Comparison of ENCODE assay signal across 9 cellular contexts in the genomic region with DNA sequence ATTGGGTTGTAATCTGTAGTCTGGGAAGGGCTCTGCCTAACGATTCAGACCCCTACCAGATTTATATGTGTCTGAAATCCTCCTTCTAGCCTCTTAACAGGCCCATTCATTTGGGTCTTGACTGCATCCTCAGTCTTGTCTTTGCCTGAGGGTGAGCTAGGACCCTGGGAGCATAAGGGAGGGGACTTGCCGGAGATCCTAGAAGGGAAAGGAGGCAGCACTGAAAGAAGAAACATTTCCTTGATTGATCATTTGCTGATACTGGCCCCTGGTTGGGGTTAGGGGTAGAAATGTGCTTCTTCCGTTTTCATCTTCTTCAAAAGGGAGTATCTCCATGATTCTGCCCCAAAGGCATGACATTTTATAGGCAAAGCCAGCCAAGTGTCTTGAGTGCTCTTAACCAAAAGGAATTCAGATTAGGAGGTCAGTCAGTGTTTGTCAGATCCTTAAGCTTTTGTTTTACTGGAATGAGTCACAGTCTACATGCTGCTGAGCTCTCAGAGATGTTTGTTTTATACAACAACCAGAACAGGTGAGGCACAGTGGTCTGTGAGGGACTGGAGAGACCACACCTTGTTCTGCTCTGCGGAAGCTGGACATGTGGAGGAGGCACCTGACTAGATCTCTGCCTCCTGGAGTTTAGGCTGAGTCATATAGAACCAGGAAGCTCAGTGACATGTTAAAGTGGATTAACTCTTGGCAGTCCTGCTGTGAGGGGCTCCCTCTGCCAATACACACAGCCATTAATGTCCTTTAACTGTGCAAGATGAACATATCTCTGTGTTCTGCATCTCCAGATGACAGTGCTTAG. TPM values are rescaled to one million over a fixed set of nuclear protein-coding genes. Genes with fewer than 3 reads are reported as not detected.
DNase-seq lines count a peak whose midpoint lies in the region; ATAC-seq and TF ChIP-seq lines count a peak whose summit lies in the region.
"Had no signal": no experiment of that assay in that cellular context is flagged by ENCODE, and none has a peak within 500 bp of the region (broad histone marks: within the 10 kb centered on the region; RNA-seq: fewer than 3 reads in every experiment).

No MANE protein-coding gene starts in this region.

- H3K9me3 Mint-ChIP-seq in H9 = no peaks in the 10 kb centered on the region

- H3K4me2 ChIP-seq in H9 (ENCODE audit: insufficient read depth, insufficient read length, low read length) = peak overlapping the region; percentile 32

- no peak overlapping the region for H2BK120ac ChIP-seq in H9 (ENCODE audit: low read depth, low read length, poor library complexity, severe bottlenecking)

- peaks cover 4% of the 10 kb centered on the region; the same call in 1 of the 2 replicates for H3K27me3 Mint-ChIP-seq in H9 (ENCODE audit: low read depth)

- H4K8ac ChIP-seq in H9 (replicated peaks; ENCODE audit: insufficient read length, low read depth, low read length) = no peak overlapping the region

- TF ChIP-seq CTCF in H9 (conservative IDR thresholded peaks at IDR 0.05) (no peak), dorsolateral prefrontal cortex (IDR thresholded peaks at IDR 0.05 in 54 of 56, conservative IDR thresholded peaks at IDR 0.05 in 2 of 56; ENCODE audit: low read depth in 1 of 56, partially characterized antibody in 56 of 56) (no peak), omental fat pad (IDR thresholded peaks at IDR 0.05) (no peak)

- H3K56ac ChIP-seq in H9 (ENCODE audit: insufficient read length, low read depth, low read length) = no peak overlapping the region

- H3K4ac ChIP-seq in H9 (ENCODE audit: low read depth, low read length) = no peak overlapping the region

- H3K18ac ChIP-seq in H9 (ENCODE audit: insufficient read length, low read depth, low read length) = peak overlapping the region; percentile 18

- no peak overlapping the region for H2BK15ac ChIP-seq in H9 (ENCODE audit: low read depth, low read length)

- H3K79me2 ChIP-seq in H9 (ENCODE audit: insufficient read depth, low read length) = no peaks in the 10 kb centered on the region

- peak overlapping the region; percentile 79 to 98 (median 85); a peak in 6 of 7 replicates for H3K27ac Mint-ChIP-seq in H9

- H3K23ac ChIP-seq in H9 (ENCODE audit: insufficient read length, low read depth, low read length) = no peak overlapping the region

- no peak overlapping the region for H2BK5ac ChIP-seq in H9 (ENCODE audit: insufficient read length, low read length)

- no peaks in the 10 kb centered on the region for H3K27me3 ChIP-seq in H9 (ENCODE audit: insufficient read depth, low read length)
- H3K27me3 ChIP-seq in dorsolateral prefrontal cortex = no peaks in the 10 kb centered on the region

- no peak overlapping the region for H2AFZ ChIP-seq in H9 (ENCODE audit: low read length)

- H4K5ac ChIP-seq in H9 (ENCODE audit: insufficient read length, low read depth, low read length) = no peak overlapping the region

- H3K23me2 ChIP-seq in H9 (ENCODE audit: insufficient read length, low read depth, low read length, poor library complexity, severe bottlenecking) = peaks cover 9% of the 10 kb centered on the region

- no CpG with 5 or more reads among the region's 4 CpGs for WGBS in H9 (ENCODE audit: extremely low coverage, insufficient read length, low lambda C conversion rate)

- no peak overlapping the region for H4K91ac ChIP-seq in H9 (ENCODE audit: insufficient read length, low read depth, low read length)

- intact Hi-C loops in dorsolateral prefrontal cortex (cut with DNase I) = no loop called here

- H3K4me3 ChIP-seq in dorsolateral prefrontal cortex = no peak overlapping the region

- ATAC-seq in omental fat pad (ENCODE audit: low FRiP score) (peak; percentile 43), HG02981 (IDR thresholded peaks at IDR 0.05; ENCODE audit: unreplicated experiment) (no peak)

- H3K79me1 ChIP-seq in H9 (ENCODE audit: insufficient read depth, low read depth, low read length, poor library complexity, severe bottlenecking) = no peaks in the 10 kb centered on the region

- H3K4me1 Mint-ChIP-seq in H9 = peaks cover 63 to 69% of the 10 kb centered on the region in 2 experiments

- H2BK20ac ChIP-seq in H9 (ENCODE audit: low read depth, low read length, poor library complexity, severe bottlenecking) = no peak overlapping the region

- no peak overlapping the region for H3T11ph ChIP-seq in H9 (ENCODE audit: low read length)

- H2AK5ac ChIP-seq in H9 (ENCODE audit: insufficient read length, low read length) = no peak overlapping the region

- H4K20me1 ChIP-seq in H9 (ENCODE audit: control insufficient read depth, insufficient read depth, insufficient read length) = no peaks in the 10 kb centered on the region

- H3K4me3 Mint-ChIP-seq in H9 = peak overlapping the region; percentile 34 to 53; a peak in 4 of 5 replicates

- H2BK12ac ChIP-seq in H9 (ENCODE audit: insufficient read length, low read depth, low read length) = no peak overlapping the region

- no peak overlapping the region for H3K9ac ChIP-seq in H9 (ENCODE audit: extremely low read depth, insufficient read length, low read length)

- peaks cover 23% of the 10 kb centered on the region for H3K4me1 ChIP-seq in H9 (ENCODE audit: insufficient read depth, low read length)

- peak overlapping the region; percentile 62 for H3K27ac ChIP-seq in H9 (ENCODE audit: insufficient read length, low read depth, low read length)
- peak overlapping the region in 44 of 59 donors; percentile 4 to 69 (median 42) for H3K27ac ChIP-seq in dorsolateral prefrontal cortex

- DNase-seq in H9 (peak; percentile 84), NCI-H446 (lab: John Stamatoyannopoulos, UW) (peak; percentile 50 to 78), dorsolateral prefrontal cortex (peak in 3 of 10 donors; percentile 6 to 39 (median 23)), omental fat pad (ENCODE audit: low spot score) (no peak), nucleus accumbens (lab: John Stamatoyannopoulos, UW) (no peak)
- no peak for DNase-seq in activated naive CD4-positive, alpha-beta T cell (lab: John Stamatoyannopoulos, UW)
- no peak for DNase-seq in activated CD4-positive, CD25-positive, alpha-beta regulatory T cell (lab: John Stamatoyannopoulos, UW)

- H3K36me3 Mint-ChIP-seq in H9 (ENCODE audit: insufficient read depth in 1 of 3, low read depth in 3 of 3) = peaks cover 4 to 18% (median 6%) of the 10 kb centered on the region in 3 experiments; a peak in 6 of 7 replicates

- no peak overlapping the region for H3K14ac ChIP-seq in H9 (ENCODE audit: insufficient read depth, low read length)

- no peaks in the 10 kb centered on the region for H3K9me3 ChIP-seq in H9 (ENCODE audit: control insufficient read depth, low read depth, low read length)

RNA-seq across cellular contexts. Expression of a gene that starts 37.7 kb away (rescaled TPM):
- total RNA-seq in H9 (2021) (4.8 and 5.4 TPM in 2 replicates), dorsolateral prefrontal cortex (10 to 100 TPM; 11.9 to 40.6 (median 25.2) TPM), omental fat pad (10 to 100 TPM in 1 of 4 donors, 1 to 10 TPM in 3; 3.1 to 10.0 (median 3.8) TPM)

RNA-seq across cellular contexts. Expression of a gene that starts 47.2 kb away (rescaled TPM):
- 0.07 and 0.11 TPM in 2 replicates for total RNA-seq in H9 (2021)
- total RNA-seq in dorsolateral prefrontal cortex = under 1 TPM in 107 of 120 experiments, not detected in 13; 0.04 to 0.30 (median 0.11) TPM
- under 1 TPM in 2 of 4 donors, not detected in 2; under 0.01 to 0.09 TPM for total RNA-seq in omental fat pad
- total RNA-seq: NCI-H460 had no signal

Comparison
In these comparisons a context has a peak if more than half of its experiments do, and no peak if none do; other contexts are left out.
1. DNase-seq: peak in H9 (single experiment) and NCI-H446 (2 of 2); none in omental fat pad (single experiment), nucleus accumbens (0 of 56), activated naive CD4-positive, alpha-beta T cell (0 of 4) and activated CD4-positive, CD25-positive, alpha-beta regulatory T cell (0 of 4).